ENCODE assay signal across 18 cellular contexts in the genomic region with DNA sequence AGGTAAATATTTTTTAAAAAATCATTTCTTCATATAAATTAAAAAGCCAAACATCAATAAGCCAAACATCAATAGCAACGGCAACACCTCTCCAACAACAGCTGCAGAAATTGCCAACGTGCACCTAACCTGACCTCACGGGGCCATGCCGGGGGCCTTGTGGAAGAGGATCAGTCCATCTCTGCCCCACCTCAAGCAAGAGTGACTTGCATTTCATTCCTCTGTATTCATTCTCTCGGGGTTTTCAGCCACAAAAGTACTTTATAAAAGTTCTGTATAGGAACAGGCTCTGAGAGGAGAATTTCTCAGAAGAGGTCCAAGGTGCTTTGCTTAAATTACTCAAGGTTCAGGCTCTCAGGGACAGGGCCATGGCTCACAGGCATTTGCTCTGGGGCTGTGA.
DNase-seq lines count a peak whose midpoint lies in the region; ATAC-seq and TF ChIP-seq lines count a peak whose summit lies in the region.
"Had no signal": no experiment of that assay in that cellular context is flagged by ENCODE, and none has a peak within 500 bp of the region (broad histone marks: within the 10 kb centered on the region; RNA-seq: fewer than 3 reads in every experiment).

No MANE protein-coding gene starts in this region.

- H3K27ac ChIP-seq in CD8-positive, alpha-beta T cell (ENCODE audit: low read depth, low read length): no peak overlapping the region
- H3K27ac ChIP-seq in H9 (ENCODE audit: insufficient read length, low read depth, low read length): no peak overlapping the region
- H3K27ac ChIP-seq: SJCRH30 had no signal

- H3K36me3 ChIP-seq in CD8-positive, alpha-beta T cell (ENCODE audit: insufficient read depth, low read length): no peaks in the 10 kb centered on the region
- H3K36me3 ChIP-seq in BE2C: no peaks in the 10 kb centered on the region
- H3K36me3 ChIP-seq: SJCRH30 had no signal

- no peaks in the 10 kb centered on the region for H3K9me3 Mint-ChIP-seq in activated naive CD4-positive, alpha-beta T cell treated with anti-CD3 and anti-CD28 coated beads for 36 hours
- H3K9me3 Mint-ChIP-seq in CD8-positive, alpha-beta T cell: no peaks in the 10 kb centered on the region
- H3K9me3 Mint-ChIP-seq in T-cell (no peaks in the 10 kb centered on the region), H9 (no peaks in the 10 kb centered on the region)
- H3K9me3 Mint-ChIP-seq: CD4-positive, alpha-beta memory T cell; IgD-negative memory B cell had no signal

- peaks cover 5% of the 10 kb centered on the region for H3K36me3 Mint-ChIP-seq in activated naive CD4-positive, alpha-beta T cell treated with anti-CD3 and anti-CD28 coated beads for 36 hours (ENCODE audit: low read depth)
- H3K36me3 Mint-ChIP-seq in CD8-positive, alpha-beta T cell: peaks cover 14% of the 10 kb centered on the region
- peaks cover 26% of the 10 kb centered on the region for H3K36me3 Mint-ChIP-seq in T-cell
- H3K36me3 Mint-ChIP-seq in H9 (ENCODE audit: insufficient read depth in 1 of 3, low read depth in 3 of 3): no peaks in the 10 kb centered on the region; a peak in 1 of 7 replicates

- no peak overlapping the region for H4K91ac ChIP-seq in H9 (ENCODE audit: insufficient read length, low read depth, low read length)

- peak overlapping the region; percentile 12 for H3K27ac Mint-ChIP-seq in activated naive CD4-positive, alpha-beta T cell treated with anti-CD3 and anti-CD28 coated beads for 36 hours
- H3K27ac Mint-ChIP-seq in CD8-positive, alpha-beta T cell: peak overlapping the region; percentile 16
- peak overlapping the region; percentile 47 to 63 for H3K27ac Mint-ChIP-seq in T-cell
- H3K27ac Mint-ChIP-seq in H9: no peak overlapping the region
- H3K27ac Mint-ChIP-seq: IgD-negative memory B cell had no signal

- no peak overlapping the region for H2BK15ac ChIP-seq in H9 (ENCODE audit: low read depth, low read length)

- H4K5ac ChIP-seq in H9 (ENCODE audit: insufficient read length, low read depth, low read length): no peak overlapping the region

- no peak for TF ChIP-seq POLR2A in erythroblast (IDR thresholded peaks at IDR 0.05; ENCODE audit: low read length)

- H2BK5ac ChIP-seq in H9 (ENCODE audit: insufficient read length, low read length): no peak overlapping the region

- no peak overlapping the region for H2BK12ac ChIP-seq in H9 (ENCODE audit: insufficient read length, low read depth, low read length)

- no peak overlapping the region for H2BK20ac ChIP-seq in H9 (ENCODE audit: low read depth, low read length, poor library complexity, severe bottlenecking)

- no peaks in the 10 kb centered on the region for H3K27me3 ChIP-seq in CD8-positive, alpha-beta T cell (ENCODE audit: insufficient read depth, low read length)
- no peaks in the 10 kb centered on the region for H3K27me3 ChIP-seq in BE2C
- no peaks in the 10 kb centered on the region for H3K27me3 ChIP-seq in H9 (ENCODE audit: insufficient read depth, low read length)
- H3K27me3 ChIP-seq: SJCRH30 had no signal

- no peak overlapping the region for H3T11ph ChIP-seq in H9 (ENCODE audit: low read length)

- no peak overlapping the region for H2AK5ac ChIP-seq in H9 (ENCODE audit: insufficient read length, low read length)

- CTCF ChIA-PET in activated naive CD4-positive, alpha-beta T cell treated with anti-CD3 and anti-CD28 coated beads for 36 hours (lab: Charles Lee): interaction anchor here (1.1 to 3.0 kb wide), 2 partner anchors 13 to 18 kb away, joined by 4 to 20 read pairs; no protein-coding TSS in a partner anchor
- CTCF ChIA-PET in CD8-positive, alpha-beta T cell (lab: Charles Lee): interaction anchor here (1.0 kb wide), 1 partner anchor 58 kb away, joined by 5 read pairs; no protein-coding TSS in a partner anchor
- CTCF ChIA-PET in T-cell (lab: Charles Lee): interaction anchor here in 1 of 2 donors (1.1 to 1.5 kb wide), 2 partner anchors 14 to 26 kb away, joined by 3 to 4 read pairs; no protein-coding TSS in a partner anchor

- no peaks in the 10 kb centered on the region for H3K23me2 ChIP-seq in H9 (ENCODE audit: insufficient read length, low read depth, low read length, poor library complexity, severe bottlenecking)

- peaks cover 28% of the 10 kb centered on the region for H3K4me1 ChIP-seq in CD8-positive, alpha-beta T cell (ENCODE audit: insufficient read depth, low read length)
- H3K4me1 ChIP-seq in BE2C (no peaks in the 10 kb centered on the region), H9 (ENCODE audit: insufficient read depth, low read length) (no peaks in the 10 kb centered on the region)

- no peak overlapping the region for H3K4ac ChIP-seq in H9 (ENCODE audit: low read depth, low read length)

- TF ChIP-seq CTCF in CD8-positive, alpha-beta T cell (IDR thresholded peaks at IDR 0.05): no peak
- TF ChIP-seq CTCF in BE2C (IDR thresholded peaks at IDR 0.05; ENCODE audit: low read depth, low read length): no peak
- TF ChIP-seq CTCF in H9 (conservative IDR thresholded peaks at IDR 0.05): no peak

- no peak overlapping the region for H3K4me3 Mint-ChIP-seq in activated naive CD4-positive, alpha-beta T cell treated with anti-CD3 and anti-CD28 coated beads for 36 hours
- H3K4me3 Mint-ChIP-seq in CD8-positive, alpha-beta T cell: no peak overlapping the region
- H3K4me3 Mint-ChIP-seq in T-cell: no peak overlapping the region
- no peak overlapping the region for H3K4me3 Mint-ChIP-seq in H9

- no peak overlapping the region for H2AFZ ChIP-seq in H9 (ENCODE audit: low read length)

- WGBS in H9 (ENCODE audit: extremely low coverage, insufficient read length, low lambda C conversion rate): no CpG with 5 or more reads among the region's 5 CpGs

- no peak overlapping the region for H3K4me2 ChIP-seq in H9 (ENCODE audit: insufficient read depth, insufficient read length, low read length)

- H3K9me3 ChIP-seq in CD8-positive, alpha-beta T cell (ENCODE audit: low read length): no peaks in the 10 kb centered on the region
- no peaks in the 10 kb centered on the region; the same call in 1 of the 2 replicates for H3K9me3 ChIP-seq in BE2C
- H3K9me3 ChIP-seq in H9 (ENCODE audit: control insufficient read depth, low read depth, low read length): no peaks in the 10 kb centered on the region
- H3K9me3 ChIP-seq: SJCRH30 had no signal

- POLR2A ChIA-PET in CD8-positive, alpha-beta T cell (lab: Charles Lee): interaction anchor here (0.7 kb wide), 1 partner anchor 200 kb away, joined by 3 read pairs; no protein-coding TSS in a partner anchor
- POLR2A ChIA-PET in T-cell (lab: Charles Lee): interaction anchor here in 1 of 2 donors (0.6 to 0.8 kb wide), 2 partner anchors 45 to 157 kb away, joined by 3 read pairs; no protein-coding TSS in a partner anchor

- no peak overlapping the region for H3K14ac ChIP-seq in H9 (ENCODE audit: insufficient read depth, low read length)

- H3K79me2 ChIP-seq in H9 (ENCODE audit: insufficient read depth, low read length): no peaks in the 10 kb centered on the region

- peaks cover 88% of the 10 kb centered on the region for H3K4me1 Mint-ChIP-seq in activated naive CD4-positive, alpha-beta T cell treated with anti-CD3 and anti-CD28 coated beads for 36 hours (ENCODE audit: low read depth)
- H3K4me1 Mint-ChIP-seq in CD8-positive, alpha-beta T cell (ENCODE audit: low read depth): peaks cover 83% of the 10 kb centered on the region
- H3K4me1 Mint-ChIP-seq in T-cell (peaks cover 81 to 90% (median 84%) of the 10 kb centered on the region in 3 donors), H9 (peaks cover 5 to 7% of the 10 kb centered on the region in 2 experiments)

- H3K4me3 ChIP-seq in CD8-positive, alpha-beta T cell (ENCODE audit: low read depth, low read length): no peak overlapping the region
- no peak overlapping the region for H3K4me3 ChIP-seq in BE2C (ENCODE audit: low read depth, low read length)
- H3K4me3 ChIP-seq: SJCRH30 had no signal

- no peaks in the 10 kb centered on the region for H3K79me1 ChIP-seq in H9 (ENCODE audit: insufficient read depth, low read depth, low read length, poor library complexity, severe bottlenecking)

- no peak for DNase-seq in activated naive CD4-positive, alpha-beta T cell treated with anti-CD3 and anti-CD28 coated beads for 36 hours
- DNase-seq in activated naive CD4-positive, alpha-beta T cell (lab: John Stamatoyannopoulos, UW): no peak
- no peak for DNase-seq in CD8-positive, alpha-beta T cell
- DNase-seq in T-cell (no peak), erythroblast (lab: John Stamatoyannopoulos, UW) (peak; percentile 20 to 33), BE2C (no peak), H9 (no peak)
- DNase-seq: CD4-positive, alpha-beta memory T cell; DMS153; GDM1; Kasumi-1; NCI-H1694 treated with DMSO at 0.1 percent for 48 hours; NCI-H2081 treated with DMSO at 0.1 percent for 48 hours; NCI-H446 treated with DMSO at 0.1 percent for 48 hours; NCI-H526 treated with DMSO at 0.1 percent for 48 hours; OCI-M1; SJCRH30 had no signal

- H4K8ac ChIP-seq in H9 (replicated peaks; ENCODE audit: insufficient read length, low read depth, low read length): no peak overlapping the region

- no peak overlapping the region for H2BK120ac ChIP-seq in H9 (ENCODE audit: low read depth, low read length, poor library complexity, severe bottlenecking)

- intact Hi-C loops in activated naive CD4-positive, alpha-beta T cell treated with anti-CD3 and anti-CD28 coated beads for 36 hours (cut with micrococcal nuclease): loop anchor here (10.0 kb wide), 1 partner anchor 1013 kb away; no protein-coding TSS in a partner anchor
- intact Hi-C loops in CD8-positive, alpha-beta T cell (cut with DNase I, micrococcal nuclease): no loop called here

- ATAC-seq in CD8-positive, alpha-beta T cell: no peak
- ATAC-seq in T-cell (replicated peaks in 1 of 4): no peak

- no peak overlapping the region for H3K23ac ChIP-seq in H9 (ENCODE audit: insufficient read length, low read depth, low read length)

- H3K27me3 Mint-ChIP-seq in activated naive CD4-positive, alpha-beta T cell treated with anti-CD3 and anti-CD28 coated beads for 36 hours (ENCODE audit: low read depth): no peaks in the 10 kb centered on the region
- no peaks in the 10 kb centered on the region for H3K27me3 Mint-ChIP-seq in CD8-positive, alpha-beta T cell (ENCODE audit: low read depth)
- H3K27me3 Mint-ChIP-seq in T-cell (no peaks in the 10 kb centered on the region), H9 (ENCODE audit: low read depth) (peaks cover 6% of the 10 kb centered on the region)
- H3K27me3 Mint-ChIP-seq: CD4-positive, alpha-beta memory T cell; IgD-negative memory B cell had no signal

- H4K20me1 ChIP-seq in H9 (ENCODE audit: control insufficient read depth, insufficient read depth, insufficient read length): no peaks in the 10 kb centered on the region

- no peak overlapping the region for H3K18ac ChIP-seq in H9 (ENCODE audit: insufficient read length, low read depth, low read length)

- H3K9ac ChIP-seq in H9 (ENCODE audit: extremely low read depth, insufficient read length, low read length): no peak overlapping the region

- no peak overlapping the region for H3K56ac ChIP-seq in H9 (ENCODE audit: insufficient read length, low read depth, low read length)

Comparison
In these comparisons a context has a peak if more than half of its experiments do, and no peak if none do; other contexts are left out.
1. DNase-seq: peak in erythroblast (2 of 2); none in activated naive CD4-positive, alpha-beta T cell treated with anti-CD3 and anti-CD28 coated beads for 36 hours (single experiment), activated naive CD4-positive, alpha-beta T cell (0 of 4), CD8-positive, alpha-beta T cell (0 of 7), T-cell (0 of 34), BE2C (single experiment) and H9 (single experiment).
2. H3K27ac Mint-ChIP-seq: peak in activated naive CD4-positive, alpha-beta T cell treated with anti-CD3 and anti-CD28 coated beads for 36 hours (single experiment), CD8-positive, alpha-beta T cell (single experiment) and T-cell (2 of 2); none in H9 (0 of 3).